ENCODE assay signal across 10 cellular contexts in the genomic region with DNA sequence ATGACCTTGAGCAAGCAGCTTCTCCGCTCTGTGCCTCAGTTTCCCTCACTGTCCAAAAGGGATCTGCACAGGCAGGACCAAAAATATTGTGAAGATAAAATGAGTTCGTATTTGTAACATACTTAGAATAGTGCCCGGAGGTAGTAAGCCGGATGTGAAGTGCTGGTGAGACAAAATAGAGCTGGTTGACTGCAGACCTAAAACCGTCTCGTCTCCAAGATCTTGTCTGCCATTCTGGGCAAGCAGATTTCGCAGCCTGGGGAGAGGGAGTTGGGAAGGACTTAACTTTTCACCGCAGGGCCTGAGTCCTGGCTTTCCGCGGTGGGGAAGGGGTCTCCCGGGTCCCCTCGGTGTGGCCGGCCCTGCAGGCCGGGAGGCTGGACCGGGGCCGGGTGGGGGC. TPM values are rescaled to one million over a fixed set of nuclear protein-coding genes. Genes with fewer than 3 reads are reported as not detected.
DNase-seq lines count a peak whose midpoint lies in the region; ATAC-seq and TF ChIP-seq lines count a peak whose summit lies in the region.
"Had no signal": no experiment of that assay in that cellular context is flagged by ENCODE, and none has a peak within 500 bp of the region (broad histone marks: within the 10 kb centered on the region; RNA-seq: fewer than 3 reads in every experiment).

No MANE protein-coding gene starts in this region.

- H3K4me1 ChIP-seq in BLaER1 (peaks cover 66% of the 10 kb centered on the region), colonic mucosa (no peaks in the 10 kb centered on the region)

- TF ChIP-seq CTCF in colonic mucosa (IDR thresholded peaks at IDR 0.05) (no peak), neural cell (IDR thresholded peaks at IDR 0.05; ENCODE audit: poor library complexity, severe bottlenecking) (no peak), GM10248 (IDR thresholded peaks at IDR 0.05; ENCODE audit: control extremely low read depth, extremely low read depth, low read depth, missing control alignments) (no peak)

- H3K4me3 ChIP-seq in BLaER1 (peak overlapping the region; percentile 57; the same call in 1 of the 2 replicates), colonic mucosa (peak overlapping the region; percentile 15), neural cell (ENCODE audit: low read length) (peak overlapping the region; percentile 62)

- POLR2A ChIA-PET in GM10248 (lab: Yijun Ruan, JAX) = interaction anchor here (0.8 to 1.8 kb wide), 2 partner anchors 11 to 13 kb away, joined by 4 to 11 read pairs; no protein-coding TSS in a partner anchor

- H3K36me3 ChIP-seq in BLaER1 (no peaks in the 10 kb centered on the region), colonic mucosa (no peaks in the 10 kb centered on the region), neural cell (ENCODE audit: insufficient read depth, low read length) (no peaks in the 10 kb centered on the region)
- H3K36me3 ChIP-seq: pancreas had no signal

- H3K27ac ChIP-seq in BLaER1 (no peak overlapping the region), colonic mucosa (no peak overlapping the region), neural cell (ENCODE audit: low read length) (peak overlapping the region; percentile 58)
- H3K27ac ChIP-seq: pancreas, testis had no signal

- H4K20me1 ChIP-seq in BLaER1 = peaks cover 11% of the 10 kb centered on the region
- H4K20me1 ChIP-seq in neural cell (ENCODE audit: insufficient read depth) = no peaks in the 10 kb centered on the region

- CTCF ChIA-PET in GM10248 (lab: Yijun Ruan, JAX) = interaction anchor here (1.9 to 3.2 kb wide), 2 partner anchors 9 to 28 kb away, joined by 6 to 15 read pairs; no protein-coding TSS in a partner anchor

- H3F3A ChIP-seq in neural cell (ENCODE audit: insufficient read depth, low read length, poor library complexity, severe bottlenecking) = no peaks in the 10 kb centered on the region

- peak overlapping the region; percentile 68 for H3K4me2 ChIP-seq in BLaER1
- peak overlapping the region; percentile 44 for H3K4me2 ChIP-seq in neural cell (ENCODE audit: low read length)

- H3K79me2 ChIP-seq in neural cell (replicated peaks; ENCODE audit: insufficient read depth, low read length) = no peaks in the 10 kb centered on the region

- H3K9me3 ChIP-seq in BLaER1 (no peaks in the 10 kb centered on the region), colonic mucosa (no peaks in the 10 kb centered on the region), neural cell (ENCODE audit: low read length) (no peaks in the 10 kb centered on the region)
- H3K9me3 ChIP-seq: pancreas, testis had no signal

- TF ChIP-seq RAD21 in neural cell (conservative IDR thresholded peaks at IDR 0.05) = no peak

- TF ChIP-seq EP300 in neural cell (conservative IDR thresholded peaks at IDR 0.05; ENCODE audit: poor library complexity, severe bottlenecking) = no peak

- H2AFZ ChIP-seq in neural cell (ENCODE audit: low read depth, low read length) = no peak overlapping the region

- H3K9me2 ChIP-seq in neural cell (ENCODE audit: insufficient read depth, low read length) = no peaks in the 10 kb centered on the region

- intact Hi-C loops in colonic mucosa (cut with DNase I) = no loop called here
- intact Hi-C loops in sciatic nerve (cut with DNase I) = no loop called here

- DNase-seq in HCEC 1CT (peak; percentile 15), colonic mucosa (no peak), GM10248 (ENCODE audit: extremely low spot score) (no peak), sciatic nerve (ENCODE audit: low spot score) (no peak), hepatic stellate cell (ENCODE audit: low spot score) (no peak)

- peaks cover 49% of the 10 kb centered on the region for H3K27me3 ChIP-seq in BLaER1
- peaks cover 19% of the 10 kb centered on the region for H3K27me3 ChIP-seq in colonic mucosa
- no peaks in the 10 kb centered on the region for H3K27me3 ChIP-seq in neural cell (ENCODE audit: insufficient read depth, low read depth, low read length)
- H3K27me3 ChIP-seq: pancreas, testis had no signal

- ATAC-seq in HG03159 (IDR thresholded peaks at IDR 0.05; ENCODE audit: unreplicated experiment) = no peak
- ATAC-seq in sciatic nerve = no peak

- H3K9ac ChIP-seq in BLaER1 (no peak overlapping the region), colonic mucosa (ENCODE audit: low read depth in 2 of 2, low read length in 2 of 2) (no peak overlapping the region), neural cell (ENCODE audit: low read length) (peak overlapping the region; percentile 66)

TF ChIP-seq in neural cell, 6 proteins besides CTCF, POLR2A, EP300 and RAD21:
- TF ChIP-seq SMC3 (conservative IDR thresholded peaks at IDR 0.05; ENCODE audit: poor library complexity) (no peak), POLR2AphosphoS5 (IDR thresholded peaks at IDR 0.05) (no peak), TAF1 (IDR thresholded peaks at IDR 0.05; ENCODE audit: low read depth) (no peak), MXI1 (conservative IDR thresholded peaks at IDR 0.05; ENCODE audit: poor library complexity, severe bottlenecking) (no peak), EZH2 (IDR thresholded peaks at IDR 0.05; ENCODE audit: borderline replicate concordance, insufficient read depth, low read length, poor library complexity, severe bottlenecking) (no peak)
- TF ChIP-seq, protein P1, sequence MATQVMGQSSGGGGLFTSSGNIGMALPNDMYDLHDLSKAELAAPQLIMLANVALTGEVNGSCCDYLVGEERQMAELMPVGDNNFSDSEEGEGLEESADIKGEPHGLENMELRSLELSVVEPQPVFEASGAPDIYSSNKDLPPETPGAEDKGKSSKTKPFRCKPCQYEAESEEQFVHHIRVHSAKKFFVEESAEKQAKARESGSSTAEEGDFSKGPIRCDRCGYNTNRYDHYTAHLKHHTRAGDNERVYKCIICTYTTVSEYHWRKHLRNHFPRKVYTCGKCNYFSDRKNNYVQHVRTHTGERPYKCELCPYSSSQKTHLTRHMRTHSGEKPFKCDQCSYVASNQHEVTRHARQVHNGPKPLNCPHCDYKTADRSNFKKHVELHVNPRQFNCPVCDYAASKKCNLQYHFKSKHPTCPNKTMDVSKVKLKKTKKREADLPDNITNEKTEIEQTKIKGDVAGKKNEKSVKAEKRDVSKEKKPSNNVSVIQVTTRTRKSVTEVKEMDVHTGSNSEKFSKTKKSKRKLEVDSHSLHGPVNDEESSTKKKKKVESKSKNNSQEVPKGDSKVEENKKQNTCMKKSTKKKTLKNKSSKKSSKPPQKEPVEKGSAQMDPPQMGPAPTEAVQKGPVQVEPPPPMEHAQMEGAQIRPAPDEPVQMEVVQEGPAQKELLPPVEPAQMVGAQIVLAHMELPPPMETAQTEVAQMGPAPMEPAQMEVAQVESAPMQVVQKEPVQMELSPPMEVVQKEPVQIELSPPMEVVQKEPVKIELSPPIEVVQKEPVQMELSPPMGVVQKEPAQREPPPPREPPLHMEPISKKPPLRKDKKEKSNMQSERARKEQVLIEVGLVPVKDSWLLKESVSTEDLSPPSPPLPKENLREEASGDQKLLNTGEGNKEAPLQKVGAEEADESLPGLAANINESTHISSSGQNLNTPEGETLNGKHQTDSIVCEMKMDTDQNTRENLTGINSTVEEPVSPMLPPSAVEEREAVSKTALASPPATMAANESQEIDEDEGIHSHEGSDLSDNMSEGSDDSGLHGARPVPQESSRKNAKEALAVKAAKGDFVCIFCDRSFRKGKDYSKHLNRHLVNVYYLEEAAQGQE (IDR thresholded peaks at IDR 0.05; ENCODE audit: borderline replicate concordance) = no peak

RNA-seq across cellular contexts. Expression of gene BBC3, which starts 8.2 kb away (rescaled TPM):
- total RNA-seq in colonic mucosa = 10 to 100 TPM; 19.5 to 21.7 TPM
- 15.6 and 20.1 TPM in 2 replicates for polyA plus RNA-seq in neural cell
- polyA minus RNA-seq in neural cell = 11.2 and 12.4 TPM in 2 replicates
- total RNA-seq in sciatic nerve = 5.4 TPM

RNA-seq across cellular contexts. Expression of gene CCDC9, which starts 17.2 kb away (rescaled TPM):
- total RNA-seq in colonic mucosa (10 to 100 TPM; 27.2 to 37.3 TPM), sciatic nerve (42.4 TPM)
- 2.1 and 5.3 TPM in 2 replicates for polyA plus RNA-seq in neural cell
- polyA minus RNA-seq in neural cell = 3.7 and 5.2 TPM in 2 replicates

RNA-seq across cellular contexts. Expression of gene INAFM1, which starts 35.5 kb away (rescaled TPM):
- 10 to 100 TPM; 12.8 to 19.6 TPM for total RNA-seq in colonic mucosa
- 6.6 and 11.5 TPM in 2 replicates for polyA plus RNA-seq in neural cell
- polyA minus RNA-seq in neural cell = 3.4 and 3.7 TPM in 2 replicates
- total RNA-seq in sciatic nerve = 28.2 TPM
